8 cellular contexts compared by ENCODE assay signal in the genomic region with DNA sequence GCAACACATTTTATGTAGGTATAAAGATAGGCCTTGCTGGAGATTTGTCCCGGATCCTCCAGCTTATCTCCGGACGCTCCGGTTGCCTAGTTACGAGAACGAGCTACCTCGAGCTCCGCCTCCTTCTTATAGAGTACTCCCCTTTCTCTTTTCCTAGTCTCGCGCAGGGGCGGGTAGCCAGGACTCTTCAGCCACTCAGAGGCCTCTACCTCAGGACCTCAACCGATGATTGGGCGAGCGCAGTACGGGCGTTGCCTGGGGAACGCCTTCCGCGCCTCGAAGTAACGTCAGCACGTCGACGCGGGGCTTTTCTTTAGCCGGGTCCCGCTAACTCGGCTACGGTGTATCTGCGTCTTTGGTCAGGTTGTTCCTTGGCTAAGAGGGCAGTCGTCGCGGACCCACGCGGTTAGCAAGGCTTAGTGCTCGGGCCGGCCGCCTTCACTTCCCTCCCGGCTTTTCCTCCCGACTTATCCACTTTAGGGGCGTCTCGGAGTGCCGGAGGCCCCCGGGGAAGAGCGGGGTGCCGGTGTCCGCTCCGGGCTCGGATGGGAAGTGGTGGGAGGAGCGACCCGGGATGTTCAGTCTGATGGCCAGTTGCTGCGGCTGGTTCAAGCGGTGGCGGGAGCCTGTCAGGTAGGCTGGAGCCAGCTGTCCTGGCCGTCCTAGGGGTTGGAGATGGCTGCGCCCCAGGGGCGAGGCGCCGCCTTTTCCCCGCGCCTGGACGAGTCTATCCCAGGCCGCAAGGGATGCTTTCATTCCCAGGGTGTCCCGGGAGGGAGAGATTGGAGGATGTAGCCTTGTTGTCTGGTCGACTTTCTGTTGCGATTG. TPM values are rescaled to one million over a fixed set of nuclear protein-coding genes. Genes with fewer than 3 reads are reported as not detected.
A peak's percentile ranks its signal among the peaks of the same experiment; 100 is the strongest.
DNase-seq lines count a peak whose midpoint lies in the region; ATAC-seq and TF ChIP-seq lines count a peak whose summit lies in the region.

Gene ARL13B (plus strand): TSS at position 306 of the 828 bp plus-strand sequence. CDS start 269 bp downstream, at position 575.

- DNase-seq in GM06990 (ENCODE audit: extremely low read depth, insufficient read length) (peak; percentile 92), NCI-H1092 (lab: John Stamatoyannopoulos, UW) (peak; percentile 97), glomerular endothelial cell (ENCODE audit: extremely low read depth, low read depth, low spot score) (peak; percentile 90), occipital lobe (lab: John Stamatoyannopoulos, UW) (peak; percentile 98), testis (peak; percentile 100)
- DNase-seq in activated naive CD4-positive, alpha-beta T cell treated with anti-CD3 and anti-CD28 coated beads, Interleukin-2, amount 50 U/mL, for 72 hours (ENCODE audit: low spot score in 2 of 2), result peak; percentile 88 to 94

- H3K27me3 ChIP-seq in GM06990 (replicated peaks; ENCODE audit: control insufficient read depth, insufficient read depth, low read length), result no peaks in the 10 kb centered on the region
- no peaks in the 10 kb centered on the region for H3K27me3 ChIP-seq in testis

- intact Hi-C loops in testis (cut with DNase I; ENCODE audit: low total_unique reads), result loop anchor here (5.0 kb wide), 1 partner anchor 77 kb away; no protein-coding TSS in a partner anchor

- peaks cover 0 to 4% of the 10 kb centered on the region in 2 donors for H3K36me3 Mint-ChIP-seq in activated naive CD4-positive, alpha-beta T cell treated with anti-CD3 and anti-CD28 coated beads, Interleukin-2, amount 50 U/mL, for 72 hours

- TF ChIP-seq CTCF in GM06990 (IDR thresholded peaks at IDR 0.05; ENCODE audit: insufficient read depth, low read length, poor library complexity, severe bottlenecking), result no peak
- TF ChIP-seq CTCF in testis (IDR thresholded peaks at IDR 0.05), result no peak

- 0% methylated on average over 27 to 66 of the region's 66 CpGs for WGBS in testis, 2 donors

- H3K27ac ChIP-seq in testis, result peak within 1 kb of the TSS; percentile 92 to 94

- peak; percentile 68 for TF ChIP-seq POLR2A in testis (IDR thresholded peaks at IDR 0.05)

- H3K36me3 ChIP-seq in GM06990 (ENCODE audit: control insufficient read depth, insufficient read depth, low read length) (no peaks in the 10 kb centered on the region), testis (ENCODE audit: low read depth, missing control alignments) (no peaks in the 10 kb centered on the region)

- H3K4me3 ChIP-seq in GM06990 (replicated peaks; ENCODE audit: low read depth, low read length) (peak within 1 kb of the TSS; percentile 88), testis (peak within 1 kb of the TSS; percentile 67 to 95)

- ATAC-seq in HG02588 (IDR thresholded peaks at IDR 0.05; ENCODE audit: unreplicated experiment), result peak; percentile 100
- peak; percentile 99 for ATAC-seq in SK-N-SH treated with all-trans-retinoic acid at 6 μM for 48 hours
- peak; percentile 100 for ATAC-seq in activated naive CD4-positive, alpha-beta T cell treated with anti-CD3 and anti-CD28 coated beads, Interleukin-2, amount 50 U/mL, for 72 hours

- H3K4me1 ChIP-seq in testis, result peaks cover 7% of the 10 kb centered on the region

- peak within 1 kb of the TSS; percentile 89 to 98 for H3K27ac Mint-ChIP-seq in activated naive CD4-positive, alpha-beta T cell treated with anti-CD3 and anti-CD28 coated beads, Interleukin-2, amount 50 U/mL, for 72 hours

- H3K9me3 ChIP-seq in testis, result no peaks in the 10 kb centered on the region

- H3K9me3 Mint-ChIP-seq in activated naive CD4-positive, alpha-beta T cell treated with anti-CD3 and anti-CD28 coated beads, Interleukin-2, amount 50 U/mL, for 72 hours, result no peaks in the 10 kb centered on the region

TF ChIP-seq in SK-N-SH treated with all-trans-retinoic acid at 6 μM for 48 hours, 23 proteins besides CTCF, POLR2A, EP300 and RAD21:
- TF ChIP-seq CREB5 (CRISPR knock-in tag; IDR thresholded peaks at IDR 0.05; ENCODE audit: low read depth), result no peak
- TF ChIP-seq GLIS3 (CRISPR knock-in tag; IDR thresholded peaks at IDR 0.05), result no peak
- TF ChIP-seq ZNF8 (CRISPR knock-in tag; IDR thresholded peaks at IDR 0.05), result no peak
- no peak for TF ChIP-seq ARNTL (CRISPR knock-in tag; IDR thresholded peaks at IDR 0.05; ENCODE audit: borderline replicate concordance, low read depth)
- TF ChIP-seq SNAI2 (CRISPR knock-in tag; IDR thresholded peaks at IDR 0.05), result no peak
- no peak for TF ChIP-seq ESRRG (CRISPR knock-in tag; IDR thresholded peaks at IDR 0.05)
- no peak for TF ChIP-seq OSR1 (CRISPR knock-in tag; IDR thresholded peaks at IDR 0.05)
- no peak for TF ChIP-seq ZNF70 (CRISPR knock-in tag; IDR thresholded peaks at IDR 0.05)
- no peak for TF ChIP-seq ISL1 (CRISPR knock-in tag; IDR thresholded peaks at IDR 0.05)
- no peak for TF ChIP-seq CSRNP3 (CRISPR knock-in tag; IDR thresholded peaks at IDR 0.05)
- no peak for TF ChIP-seq ZC3H10 (CRISPR knock-in tag; IDR thresholded peaks at IDR 0.05)
- TF ChIP-seq, protein P1, sequence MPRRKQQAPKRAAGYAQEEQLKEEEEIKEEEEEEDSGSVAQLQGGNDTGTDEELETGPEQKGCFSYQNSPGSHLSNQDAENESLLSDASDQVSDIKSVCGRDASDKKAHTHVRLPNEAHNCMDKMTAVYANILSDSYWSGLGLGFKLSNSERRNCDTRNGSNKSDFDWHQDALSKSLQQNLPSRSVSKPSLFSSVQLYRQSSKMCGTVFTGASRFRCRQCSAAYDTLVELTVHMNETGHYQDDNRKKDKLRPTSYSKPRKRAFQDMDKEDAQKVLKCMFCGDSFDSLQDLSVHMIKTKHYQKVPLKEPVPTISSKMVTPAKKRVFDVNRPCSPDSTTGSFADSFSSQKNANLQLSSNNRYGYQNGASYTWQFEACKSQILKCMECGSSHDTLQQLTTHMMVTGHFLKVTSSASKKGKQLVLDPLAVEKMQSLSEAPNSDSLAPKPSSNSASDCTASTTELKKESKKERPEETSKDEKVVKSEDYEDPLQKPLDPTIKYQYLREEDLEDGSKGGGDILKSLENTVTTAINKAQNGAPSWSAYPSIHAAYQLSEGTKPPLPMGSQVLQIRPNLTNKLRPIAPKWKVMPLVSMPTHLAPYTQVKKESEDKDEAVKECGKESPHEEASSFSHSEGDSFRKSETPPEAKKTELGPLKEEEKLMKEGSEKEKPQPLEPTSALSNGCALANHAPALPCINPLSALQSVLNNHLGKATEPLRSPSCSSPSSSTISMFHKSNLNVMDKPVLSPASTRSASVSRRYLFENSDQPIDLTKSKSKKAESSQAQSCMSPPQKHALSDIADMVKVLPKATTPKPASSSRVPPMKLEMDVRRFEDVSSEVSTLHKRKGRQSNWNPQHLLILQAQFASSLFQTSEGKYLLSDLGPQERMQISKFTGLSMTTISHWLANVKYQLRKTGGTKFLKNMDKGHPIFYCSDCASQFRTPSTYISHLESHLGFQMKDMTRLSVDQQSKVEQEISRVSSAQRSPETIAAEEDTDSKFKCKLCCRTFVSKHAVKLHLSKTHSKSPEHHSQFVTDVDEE (CRISPR knock-in tag; IDR thresholded peaks at IDR 0.05), result no peak
- TF ChIP-seq TOX (CRISPR knock-in tag; IDR thresholded peaks at IDR 0.05; ENCODE audit: borderline replicate concordance), result no peak
- TF ChIP-seq ZFP30 (CRISPR knock-in tag; IDR thresholded peaks at IDR 0.05), result no peak
- no peak for TF ChIP-seq RARB (CRISPR knock-in tag; IDR thresholded peaks at IDR 0.05)

RNA-seq across cellular contexts. Expression of gene ARL13B, which starts in this region (rescaled TPM):
- 1 to 10 TPM; 9.0 to 9.5 TPM for total RNA-seq in activated naive CD4-positive, alpha-beta T cell treated with anti-CD3 and anti-CD28 coated beads, Interleukin-2, amount 50 U/mL, for 72 hours
- total RNA-seq in glomerular endothelial cell (6.3 and 6.6 TPM in 2 replicates), occipital lobe (24.6 TPM), testis (10 to 100 TPM; 14.9 to 15.4 TPM)
- 6.2 TPM for polyA plus RNA-seq in testis (ENCODE audit: insufficient read depth, low read depth, low replicate concordance)

Comparison
In these comparisons a context has a peak if more than half of its experiments do, and no peak if none do; other contexts are left out.
1. Peak in every context shown above with its lines: DNase-seq, ATAC-seq, H3K4me3 ChIP-seq and H3K27ac ChIP-seq.